ENCODE assay signal across 18 cellular contexts in the genomic region with DNA sequence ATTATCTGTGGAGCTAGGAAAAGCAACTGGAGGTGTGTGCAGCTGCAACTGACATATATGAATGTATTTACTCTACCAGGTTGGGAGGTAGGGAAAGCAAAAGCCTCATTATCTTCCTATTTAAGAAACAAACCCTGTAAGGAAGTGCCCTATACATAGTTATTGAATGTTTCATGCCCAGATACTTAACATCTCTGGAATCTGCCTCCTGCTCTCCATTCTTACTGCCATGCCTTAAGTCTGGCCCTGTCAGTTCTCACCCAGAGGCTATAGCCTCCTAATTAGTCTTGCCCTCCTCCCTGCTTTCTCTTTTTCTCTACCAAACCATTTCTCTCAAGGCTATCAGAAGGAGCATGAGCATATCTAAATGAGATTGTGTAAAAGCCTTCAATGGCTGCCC.
DNase-seq lines count a peak whose midpoint lies in the region; ATAC-seq, FAIRE-seq and TF ChIP-seq lines count a peak whose summit lies in the region.
"Had no signal": no experiment of that assay in that cellular context is flagged by ENCODE, and none has a peak within 500 bp of the region (broad histone marks: within the 10 kb centered on the region; RNA-seq: fewer than 3 reads in every experiment).

No MANE protein-coding gene starts in this region.

- H3K36me3 ChIP-seq in bronchial epithelial cell (ENCODE audit: control insufficient read depth, insufficient read depth, low read length) (no peaks in the 10 kb centered on the region), keratinocyte (ENCODE audit: control insufficient read depth in 2 of 2, extremely low read depth in 1 of 2, insufficient read depth in 2 of 2, low read length in 2 of 2) (no peaks in the 10 kb centered on the region), gastroesophageal sphincter (no peaks in the 10 kb centered on the region)

- H3K27ac ChIP-seq in keratinocyte (ENCODE audit: control insufficient read depth, insufficient read depth, low read length), result no peak overlapping the region
- no peak overlapping the region for H3K27ac ChIP-seq in gastroesophageal sphincter
- H3K27ac ChIP-seq: HL-60 had no signal

- H3K9ac ChIP-seq in keratinocyte (ENCODE audit: control insufficient read depth, extremely low read depth, insufficient read depth, low read length), result no peak overlapping the region

- TF ChIP-seq CTCF in HFFc6 (IDR thresholded peaks at IDR 0.05) (no peak), bronchial epithelial cell (IDR thresholded peaks at IDR 0.05; ENCODE audit: insufficient read depth, low read length, severe bottlenecking) (no peak), keratinocyte (optimal IDR thresholded peaks at IDR 0.05 in 1 of 3, IDR thresholded peaks at IDR 0.05 in 1 of 3, conservative IDR thresholded peaks at IDR 0.05 in 1 of 3; ENCODE audit: extremely low read depth in 1 of 3, insufficient read depth in 2 of 3, low read length in 3 of 3) (no peak), gastroesophageal sphincter (IDR thresholded peaks at IDR 0.05) (no peak)

- H3K4me3 ChIP-seq in bronchial epithelial cell (ENCODE audit: low read depth, low read length) (no peak overlapping the region), keratinocyte (ENCODE audit: control insufficient read depth in 2 of 3, extremely low read depth in 1 of 3, insufficient read depth in 2 of 3, low read depth in 1 of 3, low read length in 3 of 3) (no peak overlapping the region), gastroesophageal sphincter (no peak overlapping the region)

- H3K27me3 ChIP-seq in bronchial epithelial cell (ENCODE audit: control insufficient read depth, insufficient read depth, low read length), result no peaks in the 10 kb centered on the region
- H3K27me3 ChIP-seq in keratinocyte (ENCODE audit: control insufficient read depth, extremely low read depth, insufficient read depth, low read length), result no peaks in the 10 kb centered on the region
- no peaks in the 10 kb centered on the region for H3K27me3 ChIP-seq in gastroesophageal sphincter

- no peaks in the 10 kb centered on the region for H3K79me2 ChIP-seq in keratinocyte (ENCODE audit: control insufficient read depth, insufficient read depth, low read length)

- peaks cover 53% of the 10 kb centered on the region for H3K4me1 Mint-ChIP-seq in HFFc6 (ENCODE audit: low read depth)
- H3K4me1 Mint-ChIP-seq: B cell had no signal

- H4K20me1 ChIP-seq in keratinocyte (ENCODE audit: control insufficient read depth, extremely low read depth, insufficient read depth, low read length), result no peaks in the 10 kb centered on the region

- dilution Hi-C loops in keratinocyte (cut with MboI; ENCODE audit: extremely low pct_ligation_motif_present, low sequenced_read_pairs), result no loop called here

- peak; percentile 72 for DNase-seq in EH (ENCODE audit: low read depth)
- peak; percentile 15 for DNase-seq in HFFc6
- DNase-seq in bronchial epithelial cell (ENCODE audit: low read depth), result peak; percentile 31
- no peak for DNase-seq in keratinocyte (ENCODE audit: low read depth, low spot score)
- no peak for DNase-seq in OCI-M2 (lab: John Stamatoyannopoulos, UW; ENCODE audit: unreplicated experiment)
- DNase-seq: C1 segment of cervical spinal cord; Calu3; CD4-positive, alpha-beta T cell; DMS 273 treated with DMSO at 0.1 percent for 48 hours; GDM1; HCEC 1CT had no signal

- H3K4me3 Mint-ChIP-seq in HFFc6, result no peak overlapping the region
- H3K4me3 Mint-ChIP-seq: B cell; CD4-positive, alpha-beta T cell had no signal

- peaks cover 40% of the 10 kb centered on the region for H3K9me3 Mint-ChIP-seq in HFFc6

- H2AFZ ChIP-seq in keratinocyte (ENCODE audit: control insufficient read depth, low read length), result peak overlapping the region; percentile 54

- H3K27ac Mint-ChIP-seq in HFFc6, result peak overlapping the region; percentile 77
- H3K27ac Mint-ChIP-seq: B cell; CD4-positive, alpha-beta T cell had no signal

- TF ChIP-seq POLR2A in gastroesophageal sphincter (IDR thresholded peaks at IDR 0.05), result no peak

- TF ChIP-seq EP300 in gastroesophageal sphincter (IDR thresholded peaks at IDR 0.05), result no peak

- H3K9me3 ChIP-seq in keratinocyte (ENCODE audit: control insufficient read depth, low read depth, low read length) (no peaks in the 10 kb centered on the region), gastroesophageal sphincter (peaks cover 0 to 28% (median 0%) of the 10 kb centered on the region in 3 donors)

- H3K36me3 Mint-ChIP-seq in HFFc6 (ENCODE audit: low read depth), result peaks cover 49% of the 10 kb centered on the region

- H3K4me2 ChIP-seq in keratinocyte (ENCODE audit: control insufficient read depth, extremely low read depth, insufficient read depth, low read depth, low read length), result no peak overlapping the region

- peaks cover 16% of the 10 kb centered on the region for H3K4me1 ChIP-seq in keratinocyte (ENCODE audit: control insufficient read depth, extremely low read depth, insufficient read depth, low read length)
- H3K4me1 ChIP-seq in gastroesophageal sphincter, result no peaks in the 10 kb centered on the region

- no peak for FAIRE-seq in bronchial epithelial cell (lab: Jason Lieb, UNC)
- FAIRE-seq in keratinocyte (lab: Jason Lieb, UNC), result peak; percentile 36
- FAIRE-seq: A204.1, GM12892, GM19239 had no signal

- ATAC-seq in gastroesophageal sphincter, result no peak
- no peak for ATAC-seq in GM18520 (IDR thresholded peaks at IDR 0.05; ENCODE audit: unreplicated experiment)

- no peaks in the 10 kb centered on the region; the same call in 1 of the 2 replicates for H3K27me3 Mint-ChIP-seq in HFFc6 (ENCODE audit: insufficient read depth)
- H3K27me3 Mint-ChIP-seq: B cell; CD4-positive, alpha-beta T cell had no signal

- H3K9me1 ChIP-seq in keratinocyte (ENCODE audit: control insufficient read depth, extremely low read depth, insufficient read depth, low read length), result no peaks in the 10 kb centered on the region

Comparison
In these comparisons a context has a peak if more than half of its experiments do, and no peak if none do; other contexts are left out.
1. DNase-seq: peak in EH (single experiment), HFFc6 (single experiment) and bronchial epithelial cell (single experiment); none in keratinocyte (single experiment) and OCI-M2 (single experiment).